ENCODE assay signal across 18 cellular contexts in genomic region chr1:24975391-24975790, GRCh38. TPM values are rescaled to one million over a fixed set of nuclear protein-coding genes. Genes with fewer than 3 reads are reported as not detected.
DNase-seq lines count a peak whose midpoint lies in the region; ATAC-seq, FAIRE-seq and TF ChIP-seq lines count a peak whose summit lies in the region.
"Had no signal": no experiment of that assay in that cellular context is flagged by ENCODE, and none has a peak within 500 bp of the region (broad histone marks: within the 10 kb centered on the region; RNA-seq: fewer than 3 reads in every experiment).

No MANE protein-coding gene starts in this region.

- DNase-seq in HepG2 (ENCODE audit: low spot score) = no peak
- no peak for DNase-seq in right lobe of liver
- DNase-seq in HCT116 (ENCODE audit: low read depth, low spot score) = no peak
- peak; percentile 44 for DNase-seq in Karpas-422
- DNase-seq in DMS 273 treated with DMSO at 0.1 percent for 48 hours (lab: John Stamatoyannopoulos, UW) = no peak
- no peak for DNase-seq in stimulated activated naive B cell treated with anti-CD40 and anti-IgM and Interleukin-4, amounts not matched to agents 10 μg/mL and 1 μg/mL and 100 μg/mL, for 72 hours
- DNase-seq: ACHN; AML-193; Caco-2; CD4-positive, alpha-beta T cell; DMS153; DMS79; GF-D8; H9 had no signal

- ATAC-seq in HepG2 (no peak), right lobe of liver (no peak), HCT116 (no peak)
- ATAC-seq in stimulated activated naive B cell treated with anti-CD40 and anti-IgM and Interleukin-4, amounts not matched to agents 10 μg/mL and 1 μg/mL and 100 μg/mL, for 72 hours (replicated peaks) = no peak

- in situ Hi-C loops in HepG2 (cut with HindIII; ENCODE audit: extremely low pct_ligation_motif_present, low pct_unique_long_range_greater_than_20kb) = no loop called here

- no peak for TF ChIP-seq CTCF in HepG2 (CRISPR knock-in tag; IDR thresholded peaks at IDR 0.05)
- TF ChIP-seq CTCF in right lobe of liver (IDR thresholded peaks at IDR 0.05) = no peak
- no peak for TF ChIP-seq CTCF in HCT116 (IDR thresholded peaks at IDR 0.05 in 2 of 3, conservative IDR thresholded peaks at IDR 0.05 in 1 of 3; ENCODE audit: borderline replicate concordance in 1 of 3, insufficient read depth in 1 of 3, low read depth in 2 of 3, low read length in 2 of 3)

- H3K27me3 Mint-ChIP-seq in stimulated activated naive B cell treated with anti-CD40 and anti-IgM and Interleukin-4, amounts not matched to agents 10 μg/mL and 1 μg/mL and 100 μg/mL, for 72 hours = peaks cover 0 to 4% of the 10 kb centered on the region in 2 donors
- H3K27me3 Mint-ChIP-seq: CD4-positive, alpha-beta T cell had no signal

- H3K79me2 ChIP-seq in HepG2 (ENCODE audit: insufficient read depth, low read length) (no peaks in the 10 kb centered on the region), HCT116 (ENCODE audit: insufficient read depth, low read length) (no peaks in the 10 kb centered on the region), Karpas-422 (ENCODE audit: low read length) (no peaks in the 10 kb centered on the region)

- CTCF ChIA-PET in HepG2 (lab: Yijun Ruan, JAX; ENCODE audit: low intra/inter-chr PET ratio, low total read pairs) (no interaction called here), HCT116 (lab: Charles Lee) (no interaction called here)

- H3K4me3 ChIP-seq in HepG2 (replicated peaks in 1 of 3; ENCODE audit: insufficient read depth in 1 of 3, low read depth in 2 of 3, low read length in 3 of 3) (no peak overlapping the region), right lobe of liver (no peak overlapping the region), HCT116 (replicated peaks in 1 of 2; ENCODE audit: low read depth in 1 of 2, low read length in 2 of 2) (no peak overlapping the region), Karpas-422 (ENCODE audit: low read length) (no peak overlapping the region)

- H3K27me3 ChIP-seq in HepG2 (ENCODE audit: control insufficient read depth in 1 of 2, insufficient read depth in 2 of 2, low read length in 2 of 2) (peaks cover 0 to 13% of the 10 kb centered on the region in 2 experiments; a peak in 1 of 5 replicates), right lobe of liver (no peaks in the 10 kb centered on the region), HCT116 (ENCODE audit: insufficient read depth, low read length) (no peaks in the 10 kb centered on the region), Karpas-422 (ENCODE audit: low read length) (0 out of 2 replicates have a peak, but pooled peaks cover 3% of the 10 kb centered on the region)

- no peaks in the 10 kb centered on the region for H3K9me2 ChIP-seq in HCT116 (ENCODE audit: insufficient read depth)
- no peaks in the 10 kb centered on the region for H3K9me2 ChIP-seq in Karpas-422 (replicated peaks; ENCODE audit: insufficient read depth, low read length)

- H4K20me1 ChIP-seq in HepG2 (ENCODE audit: insufficient read depth, low read length) = no peaks in the 10 kb centered on the region
- no peaks in the 10 kb centered on the region for H4K20me1 ChIP-seq in HCT116 (ENCODE audit: insufficient read depth)
- H4K20me1 ChIP-seq in Karpas-422 (ENCODE audit: insufficient read depth, low read depth, low read length) = no peaks in the 10 kb centered on the region

- POLR2A ChIA-PET in HepG2 (lab: Yijun Ruan, JAX) (no interaction called here), HCT116 (lab: Charles Lee) (no interaction called here)

- H3K27ac Mint-ChIP-seq in stimulated activated naive B cell treated with anti-CD40 and anti-IgM and Interleukin-4, amounts not matched to agents 10 μg/mL and 1 μg/mL and 100 μg/mL, for 72 hours = no peak overlapping the region
- H3K27ac Mint-ChIP-seq: CD4-positive, alpha-beta T cell; H9 had no signal

- no peak for FAIRE-seq in HepG2 (lab: Jason Lieb, UNC)
- FAIRE-seq: A204.1, D721Med, H1 had no signal

- H3K9me3 ChIP-seq in HepG2 (ENCODE audit: low read length) = peaks cover 20% of the 10 kb centered on the region
- H3K9me3 ChIP-seq in right lobe of liver = peaks cover 0 to 10% (median 0%) of the 10 kb centered on the region in 4 donors
- peaks cover 10 to 22% of the 10 kb centered on the region in 2 experiments; a peak in 3 of 4 replicates for H3K9me3 ChIP-seq in HCT116 (ENCODE audit: control insufficient read depth in 1 of 2, insufficient read depth in 1 of 2, low read depth in 1 of 2, low read length in 2 of 2)
- H3K9me3 ChIP-seq in Karpas-422 (ENCODE audit: low read length) = peaks cover 5% of the 10 kb centered on the region; the same call in 1 of the 2 replicates

- no peak overlapping the region for H3K4me3 Mint-ChIP-seq in stimulated activated naive B cell treated with anti-CD40 and anti-IgM and Interleukin-4, amounts not matched to agents 10 μg/mL and 1 μg/mL and 100 μg/mL, for 72 hours
- H3K4me3 Mint-ChIP-seq: CD4-positive, alpha-beta T cell; H9 had no signal

- no peak overlapping the region for H2AFZ ChIP-seq in HepG2 (ENCODE audit: low read length)
- no peak overlapping the region for H2AFZ ChIP-seq in HCT116 (ENCODE audit: low read depth, low read length, poor library complexity, severe bottlenecking)
- no peak overlapping the region for H2AFZ ChIP-seq in Karpas-422 (ENCODE audit: low read length)

- BruUV-seq in HepG2 (replicated peaks; lab: Mats Ljungman, UMichigan) (no TSS peak), HCT116 (replicated peaks; lab: Mats Ljungman, UMichigan) (no TSS peak)

- 26% methylated on average over 2 of the region's 2 CpGs for WGBS in HepG2 (ENCODE audit: low lambda C conversion rate)
- WGBS in right lobe of liver (ENCODE audit: insufficient coverage, low coverage, low lambda C conversion rate, missing lambda C conversion rate) = 72% methylated on average over 2 of the region's 2 CpGs

- H3K9ac ChIP-seq in HepG2 (ENCODE audit: insufficient read depth, low read depth, low read length) (no peak overlapping the region), HCT116 (ENCODE audit: low read length) (no peak overlapping the region), Karpas-422 (ENCODE audit: low read length) (no peak overlapping the region)

- peaks cover 21 to 31% of the 10 kb centered on the region in 2 donors for H3K9me3 Mint-ChIP-seq in stimulated activated naive B cell treated with anti-CD40 and anti-IgM and Interleukin-4, amounts not matched to agents 10 μg/mL and 1 μg/mL and 100 μg/mL, for 72 hours

- no peak for TF ChIP-seq RAD21 in HepG2 (CRISPR knock-in tag; IDR thresholded peaks at IDR 0.05)
- TF ChIP-seq RAD21 in HCT116 (IDR thresholded peaks at IDR 0.05; ENCODE audit: low read depth) = no peak

- no peak for TF ChIP-seq POLR2A in HepG2 (IDR thresholded peaks at IDR 0.05; ENCODE audit: insufficient read depth in 1 of 2, low read depth in 2 of 2, low read length in 2 of 2)
- no peak for TF ChIP-seq POLR2A in right lobe of liver (IDR thresholded peaks at IDR 0.05)
- no peak for TF ChIP-seq POLR2A in HCT116 (IDR thresholded peaks at IDR 0.05; ENCODE audit: borderline replicate concordance, extremely low read depth, insufficient read depth, insufficient read length)

- intact Hi-C loops in HepG2 (cut with micrococcal nuclease; ENCODE audit: unreplicated experiment) (no loop called here), right lobe of liver (cut with DNase I) (no loop called here), HCT116 (cut with micrococcal nuclease) (no loop called here)

- RAD21 ChIA-PET in HCT116 (lab: Charles Lee; ENCODE audit: low non-redundant PET in 1 of 2, low total read pairs in 2 of 2, uncharacterized antibody in 2 of 2, unreplicated experiment in 2 of 2) = no interaction called here

- H3K4me1 Mint-ChIP-seq in stimulated activated naive B cell treated with anti-CD40 and anti-IgM and Interleukin-4, amounts not matched to agents 10 μg/mL and 1 μg/mL and 100 μg/mL, for 72 hours = peaks cover 31 to 40% of the 10 kb centered on the region in 2 donors

- H3K27ac ChIP-seq in HepG2 (ENCODE audit: extremely low read length, insufficient read depth, low read length) (no peak overlapping the region), right lobe of liver (no peak overlapping the region), HCT116 (ENCODE audit: low read depth, low read length) (no peak overlapping the region), Karpas-422 (ENCODE audit: low read length) (no peak overlapping the region)
- H3K27ac ChIP-seq: C4-2B had no signal

- no peaks in the 10 kb centered on the region for H3K36me3 ChIP-seq in HepG2 (replicated peaks in 1 of 2; ENCODE audit: control insufficient read depth in 1 of 2, insufficient read depth in 2 of 2, low read length in 2 of 2)
- no peaks in the 10 kb centered on the region for H3K36me3 ChIP-seq in right lobe of liver
- no peaks in the 10 kb centered on the region for H3K36me3 ChIP-seq in HCT116 (ENCODE audit: control insufficient read depth in 1 of 2, insufficient read depth in 2 of 2, low read length in 2 of 2)
- no peaks in the 10 kb centered on the region for H3K36me3 ChIP-seq in Karpas-422 (ENCODE audit: insufficient read depth, low read length)

- H3K4me2 ChIP-seq in HepG2 (ENCODE audit: low read depth, low read length) = no peak overlapping the region
- no peak overlapping the region for H3K4me2 ChIP-seq in HCT116 (ENCODE audit: low read length)
- H3K4me2 ChIP-seq in Karpas-422 (ENCODE audit: low read depth, low read length, poor library complexity, severe bottlenecking) = no peak overlapping the region

- TF ChIP-seq EP300 in HepG2 (IDR thresholded peaks at IDR 0.05; ENCODE audit: low read depth in 2 of 2, low read length in 2 of 2) (no peak), HepG2 (CRISPR knock-in tag; IDR thresholded peaks at IDR 0.05; ENCODE audit: borderline replicate concordance) (no peak)

- H3K36me3 Mint-ChIP-seq in stimulated activated naive B cell treated with anti-CD40 and anti-IgM and Interleukin-4, amounts not matched to agents 10 μg/mL and 1 μg/mL and 100 μg/mL, for 72 hours = peaks cover 16 to 20% of the 10 kb centered on the region in 2 donors

- H3K4me1 ChIP-seq in HepG2 (ENCODE audit: insufficient read depth, low read length) = peaks cover 8% of the 10 kb centered on the region; the same call in 1 of the 2 replicates
- no peaks in the 10 kb centered on the region for H3K4me1 ChIP-seq in right lobe of liver
- peaks cover 13 to 20% of the 10 kb centered on the region in 2 experiments; a peak in 3 of 4 replicates for H3K4me1 ChIP-seq in HCT116 (ENCODE audit: control insufficient read depth in 1 of 2, insufficient read depth in 2 of 2, low read length in 2 of 2)
- no peaks in the 10 kb centered on the region for H3K4me1 ChIP-seq in Karpas-422 (ENCODE audit: low read length)
- H3K4me1 ChIP-seq: Caco-2 had no signal

RNA-seq across cellular contexts. Expression of gene RUNX3, which starts 45.3 kb away (rescaled TPM):
- total RNA-seq in HepG2 (2016; rRNA removed; fragmentation: Illumina TruSeq; extraction: Trizol) = 0.04 TPM in 1 of 2 replicates, not detected in the other
- not detected in 2 replicates for total RNA-seq in HepG2 (2016; cell fraction: cytosol; rRNA removed; fragmentation: Illumina TruSeq; extraction: Trizol; ENCODE audit: low read depth)
- 0.04 and 0.06 TPM in 2 replicates for total RNA-seq in HepG2 (2016; cell fraction: insoluble cytoplasmic fraction; rRNA removed; fragmentation: Illumina TruSeq; extraction: Trizol)
- 0.07 TPM in 1 of 2 replicates, not detected in the other for total RNA-seq in HepG2 (2016; cell fraction: membrane; rRNA removed; fragmentation: Illumina TruSeq; extraction: Trizol)
- not detected in 2 replicates for total RNA-seq in HepG2 (2016; cell fraction: nucleus; rRNA removed; fragmentation: Illumina TruSeq; extraction: Trizol)
- 0.17 and 0.22 TPM in 2 replicates for polyA plus RNA-seq in HepG2 (2011; rRNA removed)
- 0.12 and 0.21 TPM in 2 replicates for polyA plus RNA-seq in HepG2 (2011; cell fraction: cytosol; rRNA removed)
- polyA plus RNA-seq in HepG2 (2011; cell fraction: nucleus; rRNA removed) = 0.26 and 0.35 TPM in 2 replicates
- polyA plus RNA-seq in HepG2 (2012) = 0.67 and 0.68 TPM in 2 replicates
- 0.07 TPM in 1 of 2 replicates, not detected in the other for polyA plus RNA-seq in HepG2 (2016; cell fraction: cytosol; fragmentation: Illumina TruSeq; extraction: Trizol; ENCODE audit: low read depth)
- polyA plus RNA-seq in HepG2 (2016; cell fraction: insoluble cytoplasmic fraction; fragmentation: Illumina TruSeq; extraction: Trizol; ENCODE audit: low read depth) = 0.05 and 0.15 TPM in 2 replicates
- 0.09 and 0.14 TPM in 2 replicates for polyA plus RNA-seq in HepG2 (2016; cell fraction: membrane; fragmentation: Illumina TruSeq; extraction: Trizol; ENCODE audit: low read depth)
- 0.19 TPM in 1 of 2 replicates, not detected in the other for polyA plus RNA-seq in HepG2 (2016; cell fraction: nucleus; fragmentation: Illumina TruSeq; extraction: Trizol; ENCODE audit: insufficient read depth, low read depth)
- polyA minus RNA-seq in HepG2 (2011; rRNA and poly(A)+ RNA removed; ENCODE audit: low replicate concordance) = 0.74 TPM in 1 of 2 replicates, not detected in the other
- polyA minus RNA-seq in HepG2 (2011; cell fraction: cytosol; rRNA and poly(A)+ RNA removed) = 0.18 and 0.89 TPM in 2 replicates
- polyA minus RNA-seq in HepG2 (2011; cell fraction: nucleus; rRNA and poly(A)+ RNA removed) = 0.12 TPM in 1 of 2 replicates, not detected in the other
- total RNA-seq in right lobe of liver = 1 to 10 TPM in 3 of 6 experiments, under 1 TPM in 3; 0.46 to 3.1 (median 0.84) TPM
- total RNA-seq in HCT116 (2021; ENCODE audit: unreplicated experiment) = 22.6 TPM
- polyA plus RNA-seq in HCT116 (2012) = 20.2 and 25.3 TPM in 2 replicates
- 35.2 and 36.6 TPM in 2 replicates for total RNA-seq in Karpas-422 (2014; rRNA removed; shearing (Covaris generic); ENCODE audit: low replicate concordance)
